Comparison of ENCODE assay signal across 13 cellular contexts in the genomic region with DNA sequence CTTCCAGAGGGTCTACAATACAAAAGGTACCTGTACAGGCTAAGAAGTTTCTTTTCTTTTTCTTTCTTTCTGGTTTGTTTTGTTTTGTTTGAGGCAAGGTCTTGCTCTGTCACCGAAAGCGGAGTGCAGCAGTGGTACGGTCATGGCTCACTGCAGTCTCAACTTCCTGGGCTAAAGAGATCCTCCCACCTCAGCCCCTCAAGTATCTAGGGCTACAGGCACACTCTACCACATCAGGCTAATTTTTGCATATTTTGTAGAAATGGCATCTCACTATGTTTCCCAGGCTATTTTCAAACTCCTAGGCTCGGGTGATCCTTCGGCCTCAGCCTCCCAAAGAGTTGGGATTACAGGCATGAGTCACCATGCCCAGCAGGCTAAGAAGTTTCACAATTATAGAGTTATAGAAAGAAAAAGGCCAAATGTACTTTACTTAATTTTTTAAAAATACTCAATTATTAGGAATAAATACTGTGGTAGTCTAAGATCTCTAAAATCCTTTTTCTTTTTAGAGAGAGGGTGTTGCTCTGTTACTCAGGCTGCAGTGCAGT. TPM values are rescaled to one million over a fixed set of nuclear protein-coding genes. Genes with fewer than 3 reads are reported as not detected.
DNase-seq lines count a peak whose midpoint lies in the region; ATAC-seq and TF ChIP-seq lines count a peak whose summit lies in the region.
"Had no signal": no experiment of that assay in that cellular context is flagged by ENCODE, and none has a peak within 500 bp of the region (broad histone marks: within the 10 kb centered on the region; RNA-seq: fewer than 3 reads in every experiment).

No MANE protein-coding gene starts in this region.

- H3K27ac ChIP-seq in breast epithelium (no peak overlapping the region), upper lobe of right lung (no peak overlapping the region)
- H3K27ac ChIP-seq: neural progenitor cell, upper lobe of left lung had no signal

- BruUV-seq in MCF 10A (replicated peaks; lab: Mats Ljungman, UMichigan), result no TSS peak

- H3K4me3 Mint-ChIP-seq in MCF 10A (ENCODE audit: unreplicated experiment), result no peak overlapping the region
- peak overlapping the region; percentile 22 to 41 for H3K4me3 Mint-ChIP-seq in stimulated activated naive B cell treated with anti-CD40 and anti-IgM and Interleukin-4, amounts not matched to agents 10 μg/mL and 1 μg/mL and 100 μg/mL, for 72 hours
- H3K4me3 Mint-ChIP-seq: central memory CD8-positive, alpha-beta T cell; neural progenitor cell had no signal

- H3K36me3 ChIP-seq in breast epithelium (no peaks in the 10 kb centered on the region), upper lobe of right lung (no peaks in the 10 kb centered on the region)
- H3K36me3 ChIP-seq: neural progenitor cell, upper lobe of left lung had no signal

- TF ChIP-seq POLR2A in breast epithelium (IDR thresholded peaks at IDR 0.05), result no peak

- no peak for TF ChIP-seq CTCF in MCF 10A (IDR thresholded peaks at IDR 0.05; ENCODE audit: unreplicated experiment)
- TF ChIP-seq CTCF in breast epithelium (IDR thresholded peaks at IDR 0.05), result no peak
- TF ChIP-seq CTCF in upper lobe of right lung (IDR thresholded peaks at IDR 0.05), result no peak

- H3K36me3 Mint-ChIP-seq in MCF 10A (ENCODE audit: insufficient read depth, unreplicated experiment), result no peaks in the 10 kb centered on the region
- peaks cover 4 to 7% of the 10 kb centered on the region in 2 donors for H3K36me3 Mint-ChIP-seq in stimulated activated naive B cell treated with anti-CD40 and anti-IgM and Interleukin-4, amounts not matched to agents 10 μg/mL and 1 μg/mL and 100 μg/mL, for 72 hours
- H3K36me3 Mint-ChIP-seq: neural progenitor cell had no signal

- H3K4me1 ChIP-seq in breast epithelium, result no peaks in the 10 kb centered on the region
- H3K4me1 ChIP-seq in upper lobe of right lung, result peaks cover 14% of the 10 kb centered on the region

- ATAC-seq in HG02885 (IDR thresholded peaks at IDR 0.05; ENCODE audit: poor library complexity, unreplicated experiment), result peak; percentile 69
- peak; percentile 55 to 63 for ATAC-seq in stimulated activated naive B cell treated with anti-CD40 and anti-IgM and Interleukin-4, amounts not matched to agents 10 μg/mL and 1 μg/mL and 100 μg/mL, for 72 hours (replicated peaks)
- ATAC-seq in upper lobe of right lung, result no peak

- H3K27ac Mint-ChIP-seq in MCF 10A (ENCODE audit: low read depth, unreplicated experiment), result peak overlapping the region; percentile 29
- H3K27ac Mint-ChIP-seq in stimulated activated naive B cell treated with anti-CD40 and anti-IgM and Interleukin-4, amounts not matched to agents 10 μg/mL and 1 μg/mL and 100 μg/mL, for 72 hours, result peak overlapping the region; percentile 74
- H3K27ac Mint-ChIP-seq: neural progenitor cell had no signal

- no peaks in the 10 kb centered on the region for H3K9me3 ChIP-seq in breast epithelium
- no peaks in the 10 kb centered on the region for H3K9me3 ChIP-seq in upper lobe of right lung
- H3K9me3 ChIP-seq: upper lobe of left lung had no signal

- H3K27me3 Mint-ChIP-seq in MCF 10A (ENCODE audit: insufficient read depth, unreplicated experiment), result no peaks in the 10 kb centered on the region
- H3K27me3 Mint-ChIP-seq in stimulated activated naive B cell treated with anti-CD40 and anti-IgM and Interleukin-4, amounts not matched to agents 10 μg/mL and 1 μg/mL and 100 μg/mL, for 72 hours, result no peaks in the 10 kb centered on the region
- H3K27me3 Mint-ChIP-seq: central memory CD8-positive, alpha-beta T cell had no signal

- POLR2A ChIA-PET in MCF 10A (lab: Yijun Ruan, JAX), result interaction anchor here (0.7 to 4.6 kb wide), 3 partner anchors 10 to 17 kb away, joined by 3 to 23 read pairs (median 3); partner anchors contain the start of gene ARG2

- DNase-seq in MCF 10A (ENCODE audit: unreplicated experiment) (peak; percentile 58), breast epithelium (ENCODE audit: low spot score in 2 of 2) (no peak), M059J (ENCODE audit: low read depth) (peak; percentile 32), upper lobe of right lung (no peak), NCI-H1105 (lab: John Stamatoyannopoulos, UW) (no peak), NCI-H1694 treated with DMSO at 0.1 percent for 48 hours (lab: John Stamatoyannopoulos, UW) (no peak)
- peak; percentile 15 for DNase-seq in stimulated activated naive B cell treated with anti-CD40 and anti-IgM and Interleukin-4, amounts not matched to agents 10 μg/mL and 1 μg/mL and 100 μg/mL, for 72 hours
- DNase-seq: 8988T, NCI-H345, upper lobe of left lung had no signal

- CTCF ChIA-PET in MCF 10A (lab: Yijun Ruan, JAX), result interaction anchor here (1.0 to 2.8 kb wide), 3 partner anchors 16 to 48 kb away, joined by 3 to 17 read pairs (median 11); no protein-coding TSS in a partner anchor

- no peak overlapping the region for H3K4me3 ChIP-seq in breast epithelium
- H3K4me3 ChIP-seq in upper lobe of right lung, result no peak overlapping the region
- H3K4me3 ChIP-seq: neural progenitor cell, upper lobe of left lung had no signal

- H3K4me1 Mint-ChIP-seq in MCF 10A (ENCODE audit: insufficient read depth, unreplicated experiment), result peaks cover 10% of the 10 kb centered on the region
- H3K4me1 Mint-ChIP-seq in stimulated activated naive B cell treated with anti-CD40 and anti-IgM and Interleukin-4, amounts not matched to agents 10 μg/mL and 1 μg/mL and 100 μg/mL, for 72 hours, result peaks cover 20 to 41% of the 10 kb centered on the region in 2 donors

- intact Hi-C loops in MCF 10A (cut with micrococcal nuclease) (loop anchor here (5.0 kb wide), 1 partner anchor 214 kb away; the partner anchor contains the start of genes RAD51B and ZFYVE26), breast epithelium (cut with DNase I; ENCODE audit: low total_unique reads) (no loop called here), upper lobe of right lung (cut with DNase I) (no loop called here)

- H3K9me3 Mint-ChIP-seq in MCF 10A (ENCODE audit: unreplicated experiment), result no peaks in the 10 kb centered on the region
- H3K9me3 Mint-ChIP-seq in stimulated activated naive B cell treated with anti-CD40 and anti-IgM and Interleukin-4, amounts not matched to agents 10 μg/mL and 1 μg/mL and 100 μg/mL, for 72 hours, result peaks cover 4 to 5% of the 10 kb centered on the region in 2 donors
- H3K9me3 Mint-ChIP-seq: central memory CD8-positive, alpha-beta T cell had no signal

- H3K27me3 ChIP-seq in breast epithelium (no peaks in the 10 kb centered on the region), upper lobe of right lung (no peaks in the 10 kb centered on the region)
- H3K27me3 ChIP-seq: upper lobe of left lung had no signal

RNA-seq across cellular contexts. Expression of gene PIGH, which starts 3.0 kb away (rescaled TPM):
- total RNA-seq in MCF 10A (2022), result 13.8 and 18.9 TPM in 2 replicates
- 10 to 100 TPM; 32.8 to 37.6 (median 33.8) TPM for total RNA-seq in breast epithelium
- total RNA-seq in M059J (2014; rRNA removed; shearing (Covaris generic)), result 23.2 and 32.8 TPM in 2 replicates
- total RNA-seq in upper lobe of right lung, result 24.2 TPM

RNA-seq across cellular contexts. Expression of gene ARG2, which starts 16.6 kb away (rescaled TPM):
- total RNA-seq in MCF 10A (2022), result 11.7 and 17.6 TPM in 2 replicates
- total RNA-seq in breast epithelium, result 1 to 10 TPM; 2.9 to 5.2 (median 4.4) TPM
- total RNA-seq in M059J (2014; rRNA removed; shearing (Covaris generic)), result 22.6 and 26.4 TPM in 2 replicates
- total RNA-seq in upper lobe of right lung, result 2.0 TPM

Comparison
In these comparisons a context has a peak if more than half of its experiments do, and no peak if none do; other contexts are left out.
1. DNase-seq: peak in MCF 10A (single experiment), M059J (single experiment) and stimulated activated naive B cell treated with anti-CD40 and anti-IgM and Interleukin-4, amounts not matched to agents 10 μg/mL and 1 μg/mL and 100 μg/mL, for 72 hours (single experiment); none in breast epithelium (0 of 2), upper lobe of right lung (single experiment), NCI-H1105 (single experiment) and NCI-H1694 treated with DMSO at 0.1 percent for 48 hours (single experiment).